In genomic region chr3:99921986-99922385, GRCh38 we compare ENCODE assay signal across 22 cellular contexts.
DNase-seq lines count a peak whose midpoint lies in the region; ATAC-seq and TF ChIP-seq lines count a peak whose summit lies in the region.
"Had no signal": no experiment of that assay in that cellular context is flagged by ENCODE, and none has a peak within 500 bp of the region (broad histone marks: within the 10 kb centered on the region; RNA-seq: fewer than 3 reads in every experiment).

No MANE protein-coding gene starts in this region.

- peak overlapping the region; percentile 17 for H3K27ac ChIP-seq in ACC112 (ENCODE audit: low read depth, low read length)
- no peak overlapping the region for H3K27ac ChIP-seq in KMS-11
- H3K27ac ChIP-seq in coronary artery: peak overlapping the region; percentile 35 to 47
- H3K27ac ChIP-seq in psoas muscle: peak overlapping the region; percentile 85
- H3K27ac ChIP-seq: BLaER1 had no signal

- peak overlapping the region; percentile 25; the same call in 1 of the 2 replicates for H3K4me2 ChIP-seq in KMS-11
- H3K4me2 ChIP-seq: BLaER1 had no signal

- no peaks in the 10 kb centered on the region for H3K36me3 ChIP-seq in ACC112 (ENCODE audit: insufficient read depth, low read length)
- H3K36me3 ChIP-seq in KMS-11 (ENCODE audit: insufficient read depth): no peaks in the 10 kb centered on the region
- H3K36me3 ChIP-seq in psoas muscle (ENCODE audit: insufficient read depth in 1 of 2, low read depth in 1 of 2): peaks cover 0 to 30% of the 10 kb centered on the region in 2 donors
- H3K36me3 ChIP-seq: BLaER1 had no signal

- H3K9ac ChIP-seq in KMS-11: no peak overlapping the region
- H3K9ac ChIP-seq: BLaER1 had no signal

- intact Hi-C loops in psoas muscle (cut with DNase I): no loop called here

- 34 to 52% (median 34%) methylated on average over 1 of the region's 1 CpG for WGBS in psoas muscle, 3 donors

- H3K4me3 ChIP-seq in ACC112 (ENCODE audit: low read depth, low read length): peak overlapping the region; percentile 14; the same call in 1 of the 2 replicates
- H3K4me3 ChIP-seq in KMS-11 (IDR thresholded peaks at IDR 0.05; ENCODE audit: insufficient read depth, low read depth, low read length): no peak overlapping the region
- H3K4me3 ChIP-seq in coronary artery: no peak overlapping the region
- H3K4me3 ChIP-seq in psoas muscle: no peak overlapping the region
- H3K4me3 ChIP-seq: BLaER1, body of pancreas had no signal

- H4K20me1 ChIP-seq in KMS-11 (ENCODE audit: insufficient read depth): no peaks in the 10 kb centered on the region
- H4K20me1 ChIP-seq: BLaER1 had no signal

- no peaks in the 10 kb centered on the region for H3K9me3 ChIP-seq in psoas muscle
- H3K9me3 ChIP-seq: BLaER1, body of pancreas had no signal

- TF ChIP-seq CTCF in KMS-11 (conservative IDR thresholded peaks at IDR 0.05; ENCODE audit: low read depth, low read length) (no peak), coronary artery (IDR thresholded peaks at IDR 0.05) (no peak), psoas muscle (IDR thresholded peaks at IDR 0.05) (no peak)

- H3K79me2 ChIP-seq in ACC112 (ENCODE audit: control insufficient read depth, insufficient read depth, low read length, unreplicated experiment) (peaks cover 3% of the 10 kb centered on the region), KMS-11 (ENCODE audit: insufficient read depth, low read depth) (peaks cover 4% of the 10 kb centered on the region; the same call in 1 of the 2 replicates)

- ATAC-seq in psoas muscle: no peak
- ATAC-seq in GM18868 (IDR thresholded peaks at IDR 0.05; ENCODE audit: unreplicated experiment): no peak
- ATAC-seq in SK-N-SH treated with all-trans-retinoic acid at 6 μM for 48 hours: no peak
- ATAC-seq: body of pancreas; stimulated activated naive CD8-positive, alpha-beta T cell treated with anti-CD3 and anti-CD28 coated beads, Interleukin-15, Interleukin-2, amounts not matched to agents 100 U/mL and 50 U/mL, for 24 hours had no signal

- H2AFZ ChIP-seq in ACC112 (ENCODE audit: low read length, unreplicated experiment) (no peak overlapping the region), KMS-11 (ENCODE audit: low read depth) (no peak overlapping the region)

- no peaks in the 10 kb centered on the region for H3K27me3 ChIP-seq in ACC112 (ENCODE audit: insufficient read depth, low read length)
- no peaks in the 10 kb centered on the region for H3K27me3 ChIP-seq in KMS-11 (ENCODE audit: insufficient read depth, low read depth)
- no peaks in the 10 kb centered on the region for H3K27me3 ChIP-seq in psoas muscle (ENCODE audit: insufficient read depth in 3 of 3, low read length in 2 of 3)
- H3K27me3 ChIP-seq: BLaER1, body of pancreas had no signal

- DNase-seq in coronary artery (ENCODE audit: low spot score): no peak
- DNase-seq in psoas muscle: no peak
- no peak for DNase-seq in activated T-cell treated with anti-CD3 and anti-CD28 coated beads, Interleukin-2, amount 50 U/mL, for 1 hour
- no peak for DNase-seq in amygdala (lab: John Stamatoyannopoulos, UW)
- DNase-seq: activated CD4-positive, alpha-beta memory T cell treated with anti-CD3 and anti-CD28 coated beads for 36 hours; activated CD4-positive, CD25-positive, alpha-beta regulatory T cell treated with anti-CD3 and anti-CD28 coated beads, Interleukin-2, amount 50 U/mL, for 72 hours; activated effector memory CD4-positive, alpha-beta T cell treated with Interleukin-2 at 50 U/mL for 16 hours; body of pancreas; DMS53; effector CD4-positive, alpha-beta T cell; erythroblast; foreskin fibroblast; mammary epithelial cell; NCI-H2081; NCI-H345; NCI-H748 treated with DMSO at 0.1 percent for 48 hours; stimulated activated naive CD8-positive, alpha-beta T cell treated with anti-CD3 and anti-CD28 coated beads, Interleukin-15, Interleukin-2, amounts not matched to agents 100 U/mL and 50 U/mL, for 24 hours had no signal

- H3K4me1 ChIP-seq in ACC112 (ENCODE audit: control insufficient read depth, insufficient read depth, low read length, unreplicated experiment): peaks cover 47% of the 10 kb centered on the region
- peaks cover 61% of the 10 kb centered on the region for H3K4me1 ChIP-seq in KMS-11 (ENCODE audit: low read depth, poor library complexity, severe bottlenecking)
- H3K4me1 ChIP-seq in psoas muscle: peaks cover 47% of the 10 kb centered on the region

TF ChIP-seq in SK-N-SH treated with all-trans-retinoic acid at 6 μM for 48 hours, 23 proteins besides CTCF, POLR2A, EP300 and RAD21 (continues in another document):
- TF ChIP-seq PPARA (CRISPR knock-in tag; IDR thresholded peaks at IDR 0.05; ENCODE audit: borderline replicate concordance): no peak
- TF ChIP-seq, protein P1, sequence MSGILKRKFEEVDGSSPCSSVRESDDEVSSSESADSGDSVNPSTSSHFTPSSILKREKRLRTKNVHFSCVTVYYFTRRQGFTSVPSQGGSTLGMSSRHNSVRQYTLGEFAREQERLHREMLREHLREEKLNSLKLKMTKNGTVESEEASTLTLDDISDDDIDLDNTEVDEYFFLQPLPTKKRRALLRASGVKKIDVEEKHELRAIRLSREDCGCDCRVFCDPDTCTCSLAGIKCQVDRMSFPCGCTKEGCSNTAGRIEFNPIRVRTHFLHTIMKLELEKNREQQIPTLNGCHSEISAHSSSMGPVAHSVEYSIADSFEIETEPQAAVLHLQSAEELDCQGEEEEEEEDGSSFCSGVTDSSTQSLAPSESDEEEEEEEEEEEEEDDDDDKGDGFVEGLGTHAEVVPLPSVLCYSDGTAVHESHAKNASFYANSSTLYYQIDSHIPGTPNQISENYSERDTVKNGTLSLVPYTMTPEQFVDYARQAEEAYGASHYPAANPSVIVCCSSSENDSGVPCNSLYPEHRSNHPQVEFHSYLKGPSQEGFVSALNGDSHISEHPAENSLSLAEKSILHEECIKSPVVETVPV (CRISPR knock-in tag; IDR thresholded peaks at IDR 0.05): no peak
- no peak for TF ChIP-seq TOX (CRISPR knock-in tag; IDR thresholded peaks at IDR 0.05; ENCODE audit: borderline replicate concordance)
- no peak for TF ChIP-seq PATZ1 (CRISPR knock-in tag; IDR thresholded peaks at IDR 0.05; ENCODE audit: borderline replicate concordance)
- no peak for TF ChIP-seq ZNF565 (CRISPR knock-in tag; conservative IDR thresholded peaks at IDR 0.05; ENCODE audit: low read depth)
- no peak for TF ChIP-seq ISL1 (CRISPR knock-in tag; IDR thresholded peaks at IDR 0.05)
- no peak for TF ChIP-seq RARB (CRISPR knock-in tag; IDR thresholded peaks at IDR 0.05)
- TF ChIP-seq GLIS3 (CRISPR knock-in tag; IDR thresholded peaks at IDR 0.05): no peak
- no peak for TF ChIP-seq TSHZ2 (CRISPR knock-in tag; IDR thresholded peaks at IDR 0.05)
- no peak for TF ChIP-seq ZNF70 (CRISPR knock-in tag; IDR thresholded peaks at IDR 0.05)
- no peak for TF ChIP-seq TCF4 (CRISPR knock-in tag; IDR thresholded peaks at IDR 0.05; ENCODE audit: borderline replicate concordance)
- TF ChIP-seq, protein P2, sequence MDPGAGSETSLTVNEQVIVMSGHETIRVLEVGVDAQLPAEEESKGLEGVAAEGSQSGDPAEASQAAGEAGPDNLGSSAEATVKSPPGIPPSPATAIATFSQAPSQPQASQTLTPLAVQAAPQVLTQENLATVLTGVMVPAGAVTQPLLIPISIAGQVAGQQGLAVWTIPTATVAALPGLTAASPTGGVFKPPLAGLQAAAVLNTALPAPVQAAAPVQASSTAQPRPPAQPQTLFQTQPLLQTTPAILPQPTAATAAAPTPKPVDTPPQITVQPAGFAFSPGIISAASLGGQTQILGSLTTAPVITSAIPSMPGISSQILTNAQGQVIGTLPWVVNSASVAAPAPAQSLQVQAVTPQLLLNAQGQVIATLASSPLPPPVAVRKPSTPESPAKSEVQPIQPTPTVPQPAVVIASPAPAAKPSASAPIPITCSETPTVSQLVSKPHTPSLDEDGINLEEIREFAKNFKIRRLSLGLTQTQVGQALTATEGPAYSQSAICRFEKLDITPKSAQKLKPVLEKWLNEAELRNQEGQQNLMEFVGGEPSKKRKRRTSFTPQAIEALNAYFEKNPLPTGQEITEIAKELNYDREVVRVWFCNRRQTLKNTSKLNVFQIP (CRISPR knock-in tag; IDR thresholded peaks at IDR 0.05; ENCODE audit: borderline replicate concordance, low read depth): no peak
- no peak for TF ChIP-seq ZC3H10 (CRISPR knock-in tag; IDR thresholded peaks at IDR 0.05)
